ENCODE assay signal across 8 cellular contexts in the genomic region with DNA sequence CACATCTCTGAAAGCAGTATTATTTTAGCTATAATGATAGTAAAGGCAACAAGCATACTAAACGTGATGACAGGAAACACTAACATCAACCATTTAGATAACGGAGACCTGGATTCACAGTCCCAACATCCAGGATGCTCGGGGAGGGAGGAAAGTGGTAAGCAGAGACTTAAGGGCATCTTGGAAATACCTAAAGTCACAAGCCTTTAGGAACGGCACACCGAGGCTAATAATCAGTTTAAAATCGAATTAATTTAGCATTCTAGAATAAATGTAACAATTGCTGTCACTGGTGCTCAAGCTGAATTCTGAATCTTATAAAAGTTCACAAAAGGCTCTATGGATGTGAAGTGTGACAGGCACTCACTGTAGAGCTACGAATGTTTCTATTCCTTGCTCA. TPM values are rescaled to one million over a fixed set of nuclear protein-coding genes. Genes with fewer than 3 reads are reported as not detected.
DNase-seq lines count a peak whose midpoint lies in the region; ATAC-seq, FAIRE-seq and TF ChIP-seq lines count a peak whose summit lies in the region.

No MANE protein-coding gene starts in this region.

- peaks cover 4% of the 10 kb centered on the region for H3K4me1 Mint-ChIP-seq in progenitor cell of endocrine pancreas (ENCODE audit: low read depth)

- H3K4me1 ChIP-seq in OCI-LY3 (ENCODE audit: low read length), result peaks cover 24% of the 10 kb centered on the region
- H3K4me1 ChIP-seq in esophagus (ENCODE audit: control insufficient read depth in 2 of 2, insufficient read depth in 2 of 2, low read length in 1 of 2), result no peaks in the 10 kb centered on the region

- H3K27me3 ChIP-seq in GM06990 (replicated peaks; ENCODE audit: control insufficient read depth, insufficient read depth, low read length) (no peaks in the 10 kb centered on the region), OCI-LY3 (ENCODE audit: low read depth, low read length) (peaks cover 9% of the 10 kb centered on the region), esophagus (ENCODE audit: control insufficient read depth in 1 of 2, insufficient read depth in 2 of 2, low read length in 2 of 2) (no peaks in the 10 kb centered on the region)

- H3K27me3 Mint-ChIP-seq in progenitor cell of endocrine pancreas, result peaks cover 17% of the 10 kb centered on the region

- H4K20me1 ChIP-seq in OCI-LY3 (ENCODE audit: insufficient read depth, low read length), result peaks cover 40% of the 10 kb centered on the region

- H3K4me2 ChIP-seq in OCI-LY3 (ENCODE audit: low read length), result peak overlapping the region; percentile 91

- H3K27ac ChIP-seq in OCI-LY3 (ENCODE audit: low read length) (peak overlapping the region; percentile 68), esophagus (ENCODE audit: low read depth in 2 of 2, low read length in 1 of 2) (peak overlapping the region in 1 of 2 donors; percentile 67)

- no peak overlapping the region for H2AFZ ChIP-seq in OCI-LY3 (ENCODE audit: low read depth, low read length)

- peaks cover 62% of the 10 kb centered on the region for H3K79me2 ChIP-seq in OCI-LY3 (ENCODE audit: low read length)

- WGBS in esophagus, 2 donors, result 5 to 9% methylated on average over 7 of the region's 7 CpGs

- no peak overlapping the region for H3K27ac Mint-ChIP-seq in progenitor cell of endocrine pancreas

- FAIRE-seq in D721Med (lab: Jason Lieb, UNC), result no peak

- no peaks in the 10 kb centered on the region for H3K36me3 ChIP-seq in GM06990 (ENCODE audit: control insufficient read depth, insufficient read depth, low read length)
- peaks cover 28% of the 10 kb centered on the region for H3K36me3 ChIP-seq in OCI-LY3 (replicated peaks; ENCODE audit: low read depth, low read length)
- no peaks in the 10 kb centered on the region for H3K36me3 ChIP-seq in esophagus (ENCODE audit: control insufficient read depth in 2 of 2, insufficient read depth in 2 of 2, low read length in 1 of 2)

- DNase-seq in GM06990 (ENCODE audit: extremely low read depth, insufficient read length), result no peak
- no peak for DNase-seq in progenitor cell of endocrine pancreas (ENCODE audit: low spot score, unreplicated experiment)
- DNase-seq in D721Med (ENCODE audit: insufficient read length, low spot score), result no peak
- no peak for DNase-seq in amygdala (lab: John Stamatoyannopoulos, UW)

- ATAC-seq in GM21526 (IDR thresholded peaks at IDR 0.05; ENCODE audit: low FRiP score, unreplicated experiment) (no peak), HG02588 (IDR thresholded peaks at IDR 0.05; ENCODE audit: unreplicated experiment) (no peak)

- no peaks in the 10 kb centered on the region for H3K36me3 Mint-ChIP-seq in progenitor cell of endocrine pancreas (ENCODE audit: insufficient read depth)

- H3K4me3 ChIP-seq in GM06990 (replicated peaks; ENCODE audit: low read depth, low read length) (peak overlapping the region; percentile 68), OCI-LY3 (ENCODE audit: low read length) (peak overlapping the region; percentile 98), esophagus (ENCODE audit: low read depth in 1 of 2, low read length in 2 of 2) (peak overlapping the region; percentile 94 to 97)

- H3K9ac ChIP-seq in OCI-LY3 (ENCODE audit: low read length), result peak overlapping the region; percentile 94

- H3K9me3 Mint-ChIP-seq in progenitor cell of endocrine pancreas (ENCODE audit: low read depth), result no peaks in the 10 kb centered on the region

- H3K9me3 ChIP-seq in OCI-LY3 (ENCODE audit: insufficient read depth, low read length) (no peaks in the 10 kb centered on the region), esophagus (ENCODE audit: control insufficient read depth in 2 of 2, insufficient read depth in 1 of 2, low read depth in 1 of 2, low read length in 1 of 2) (no peaks in the 10 kb centered on the region)

- H3K4me3 Mint-ChIP-seq in progenitor cell of endocrine pancreas (ENCODE audit: low read depth), result peak overlapping the region; percentile 92

- TF ChIP-seq CTCF in GM06990 (IDR thresholded peaks at IDR 0.05; ENCODE audit: insufficient read depth, low read length, poor library complexity, severe bottlenecking) (no peak), OCI-LY3 (IDR thresholded peaks at IDR 0.05; ENCODE audit: low read depth, low read length) (no peak), progenitor cell of endocrine pancreas (IDR thresholded peaks at IDR 0.05; ENCODE audit: unreplicated experiment) (no peak), D721Med (IDR thresholded peaks at IDR 0.05; ENCODE audit: insufficient read depth, missing control alignments) (no peak)

RNA-seq across cellular contexts. Expression of a gene that starts 1.3 kb away (rescaled TPM):
- polyA plus RNA-seq in esophagus, result 10 to 100 TPM; 73.6 to 73.7 TPM
- total RNA-seq in progenitor cell of endocrine pancreas, result 55.1 and 65.3 TPM in 2 replicates
